In the genomic region with DNA sequence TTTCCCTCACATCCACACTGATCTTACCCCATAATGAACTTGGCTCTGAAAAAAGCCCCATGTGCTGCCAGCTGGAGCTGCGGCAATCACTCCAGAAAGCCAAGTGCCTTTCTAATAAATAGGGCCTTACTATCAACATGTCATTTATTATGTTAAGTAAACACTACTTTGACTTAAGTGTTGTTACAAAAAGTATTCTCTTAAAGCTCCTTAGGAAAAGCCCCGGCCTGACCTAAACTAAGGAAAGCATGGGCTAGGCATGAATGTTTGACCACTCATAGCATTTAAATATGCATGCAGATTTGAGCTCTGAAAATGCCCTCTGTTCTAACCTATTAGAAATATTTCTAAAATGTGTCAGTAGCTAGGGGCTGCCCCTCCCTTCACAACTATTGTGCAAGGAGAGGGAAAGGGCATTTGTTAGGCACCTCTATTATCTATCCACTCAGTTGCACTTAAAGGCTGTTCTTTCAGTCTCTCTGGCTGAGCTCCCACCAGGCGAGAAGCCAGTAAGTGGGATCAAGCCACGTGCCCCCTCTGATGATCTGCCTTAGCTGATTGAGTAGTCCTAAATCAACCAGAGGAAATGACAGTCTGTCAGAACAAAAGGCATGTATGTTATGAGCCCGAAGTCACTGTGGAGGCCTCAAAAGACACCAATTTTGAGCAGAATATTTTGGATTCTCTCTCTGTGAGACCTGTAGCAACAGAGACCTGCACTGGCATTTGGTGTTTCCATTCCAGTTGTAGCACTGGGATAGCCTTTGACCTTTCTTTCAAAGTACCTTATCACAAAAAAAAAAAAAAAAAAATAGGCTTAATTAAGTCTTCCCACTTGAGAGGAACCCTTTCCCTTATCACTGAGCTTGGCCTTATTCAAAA, we compare ENCODE assay signal across 10 cellular contexts.
A peak's percentile ranks its signal among the peaks of the same experiment; 100 is the strongest.
DNase-seq lines count a peak whose midpoint lies in the region; ATAC-seq and TF ChIP-seq lines count a peak whose summit lies in the region.
"Had no signal": no experiment of that assay in that cellular context is flagged by ENCODE, and none has a peak within 500 bp of the region (broad histone marks: within the 10 kb centered on the region; RNA-seq: fewer than 3 reads in every experiment).

No MANE protein-coding gene starts in this region.

- no peaks in the 10 kb centered on the region for H3K4me1 Mint-ChIP-seq in stimulated activated naive CD8-positive, alpha-beta T cell treated with anti-CD3 and anti-CD28 coated beads, Interleukin-15, amount 100 ng/mL, for 72 hours
- H3K4me1 Mint-ChIP-seq in osteocyte (ENCODE audit: unreplicated experiment): peaks cover 2% of the 10 kb centered on the region
- H3K4me1 Mint-ChIP-seq in activated T-cell treated with anti-CD3 and anti-CD28 coated beads, Interleukin-2, amount 50 U/mL, for 72 hours (ENCODE audit: low read depth): no peaks in the 10 kb centered on the region

- no peak overlapping the region for H2BK120ac ChIP-seq in mesenchymal stem cell (ENCODE audit: low read depth, low read length)

- H4K91ac ChIP-seq in mesenchymal stem cell (ENCODE audit: low read length): no peak overlapping the region

- H3K27me3 Mint-ChIP-seq in stimulated activated naive CD8-positive, alpha-beta T cell treated with anti-CD3 and anti-CD28 coated beads, Interleukin-15, amount 100 ng/mL, for 72 hours: no peaks in the 10 kb centered on the region
- H3K27me3 Mint-ChIP-seq in osteocyte (ENCODE audit: unreplicated experiment): no peaks in the 10 kb centered on the region
- no peaks in the 10 kb centered on the region for H3K27me3 Mint-ChIP-seq in activated T-cell treated with anti-CD3 and anti-CD28 coated beads, Interleukin-2, amount 50 U/mL, for 72 hours (ENCODE audit: low read depth)

- no peak overlapping the region for H3K23ac ChIP-seq in mesenchymal stem cell (ENCODE audit: low read length in 2 of 2)

- no peak overlapping the region for H3K4ac ChIP-seq in mesenchymal stem cell (ENCODE audit: low read depth in 1 of 2, low read length in 2 of 2)

- H2BK15ac ChIP-seq in mesenchymal stem cell (ENCODE audit: low read depth, poor library complexity, severe bottlenecking): no peak overlapping the region

- no peak overlapping the region for H2BK5ac ChIP-seq in mesenchymal stem cell (ENCODE audit: low read depth, low read length, poor library complexity, severe bottlenecking)

- no peak for ATAC-seq in stimulated activated naive CD8-positive, alpha-beta T cell treated with anti-CD3 and anti-CD28 coated beads, Interleukin-15, amount 100 ng/mL, for 72 hours
- ATAC-seq in HG02571 (IDR thresholded peaks at IDR 0.05; ENCODE audit: unreplicated experiment): no peak
- no peak for ATAC-seq in activated T-cell treated with anti-CD3 and anti-CD28 coated beads, Interleukin-2, amount 50 U/mL, for 72 hours (replicated peaks in 1 of 2)

- 36% methylated on average over 3 of the region's 5 CpGs for WGBS in mesenchymal stem cell

- H3K4me2 ChIP-seq in mesenchymal stem cell (ENCODE audit: low read length, poor library complexity, severe bottlenecking): no peak overlapping the region

- H3K27me3 ChIP-seq in brain microvascular endothelial cell (replicated peaks) (no peaks in the 10 kb centered on the region), mesenchymal stem cell (ENCODE audit: control insufficient read depth in 1 of 2, insufficient read depth in 1 of 2, low read length in 2 of 2) (no peaks in the 10 kb centered on the region)

- peaks cover 2% of the 10 kb centered on the region for H3K4me1 ChIP-seq in mesenchymal stem cell (ENCODE audit: control insufficient read depth, insufficient read depth, low read depth, low read length)

- H3K14ac ChIP-seq in mesenchymal stem cell (ENCODE audit: low read length in 2 of 2): no peak overlapping the region

- H3K4me3 ChIP-seq in brain microvascular endothelial cell (ENCODE audit: low read depth, low read length) (no peak overlapping the region), mesenchymal stem cell (ENCODE audit: insufficient read depth in 1 of 2, low read depth in 1 of 2, low read length in 2 of 2) (no peak overlapping the region)

- H3K18ac ChIP-seq in mesenchymal stem cell (ENCODE audit: low read depth in 1 of 2, low read length in 2 of 2): no peak overlapping the region

- H3K9ac ChIP-seq in mesenchymal stem cell (ENCODE audit: low read length): peak overlapping the region; percentile 14

- H3K9me3 ChIP-seq in mesenchymal stem cell (ENCODE audit: control insufficient read depth, low read length): no peaks in the 10 kb centered on the region

- no peak overlapping the region for H4K8ac ChIP-seq in mesenchymal stem cell (ENCODE audit: low read length)

- H3K36me3 ChIP-seq in brain microvascular endothelial cell (replicated peaks) (no peaks in the 10 kb centered on the region), mesenchymal stem cell (ENCODE audit: control insufficient read depth in 1 of 2, insufficient read depth in 2 of 2, low read depth in 1 of 2, low read length in 2 of 2) (peaks cover 12 to 46% of the 10 kb centered on the region in 2 experiments)

- DNase-seq in AML-193 (lab: John Stamatoyannopoulos, UW): peak; percentile 29 to 52
- DNase-seq in NCI-H1436 (lab: John Stamatoyannopoulos, UW): peak; percentile 80
- DNase-seq in brain microvascular endothelial cell: peak; percentile 12
- peak; percentile 55 for DNase-seq in mesenchymal stem cell
- no peak for DNase-seq in stimulated activated naive CD8-positive, alpha-beta T cell treated with anti-CD3 and anti-CD28 coated beads, Interleukin-15, amount 100 ng/mL, for 72 hours
- DNase-seq in osteocyte (ENCODE audit: extremely low spot score, unreplicated experiment): no peak
- DNase-seq in activated T-cell treated with anti-CD3 and anti-CD28 coated beads, Interleukin-2, amount 50 U/mL, for 72 hours: no peak
- DNase-seq: DND-41; stimulated activated CD4-positive, alpha-beta T cell treated with anti-CD3 and anti-CD28 coated beads, Interleukin-2, amount 100 ng/mL, for 48 hours had no signal

- no peak overlapping the region for H2AK5ac ChIP-seq in mesenchymal stem cell (ENCODE audit: low read length, severe bottlenecking)

- H3K79me1 ChIP-seq in mesenchymal stem cell (replicated peaks; ENCODE audit: low read length, poor library complexity, severe bottlenecking): peaks cover 6% of the 10 kb centered on the region

- H3K9me3 Mint-ChIP-seq in stimulated activated naive CD8-positive, alpha-beta T cell treated with anti-CD3 and anti-CD28 coated beads, Interleukin-15, amount 100 ng/mL, for 72 hours: no peaks in the 10 kb centered on the region
- H3K9me3 Mint-ChIP-seq in osteocyte (ENCODE audit: unreplicated experiment): no peaks in the 10 kb centered on the region
- H3K9me3 Mint-ChIP-seq in activated T-cell treated with anti-CD3 and anti-CD28 coated beads, Interleukin-2, amount 50 U/mL, for 72 hours: no peaks in the 10 kb centered on the region

- H2BK12ac ChIP-seq in mesenchymal stem cell (ENCODE audit: low read length in 2 of 2): no peak overlapping the region

- H3K4me3 Mint-ChIP-seq in stimulated activated naive CD8-positive, alpha-beta T cell treated with anti-CD3 and anti-CD28 coated beads, Interleukin-15, amount 100 ng/mL, for 72 hours: no peak overlapping the region
- no peak overlapping the region for H3K4me3 Mint-ChIP-seq in osteocyte (ENCODE audit: unreplicated experiment)
- H3K4me3 Mint-ChIP-seq in activated T-cell treated with anti-CD3 and anti-CD28 coated beads, Interleukin-2, amount 50 U/mL, for 72 hours: no peak overlapping the region

- H3K27ac ChIP-seq in brain microvascular endothelial cell: no peak overlapping the region
- no peak overlapping the region for H3K27ac ChIP-seq in mesenchymal stem cell (ENCODE audit: low read length, poor library complexity, severe bottlenecking)

- H3K36me3 Mint-ChIP-seq in osteocyte (ENCODE audit: unreplicated experiment): no peaks in the 10 kb centered on the region
- H3K36me3 Mint-ChIP-seq in activated T-cell treated with anti-CD3 and anti-CD28 coated beads, Interleukin-2, amount 50 U/mL, for 72 hours (ENCODE audit: insufficient read depth in 2 of 2): no peaks in the 10 kb centered on the region

- no peak for TF ChIP-seq CTCF in brain microvascular endothelial cell (IDR thresholded peaks at IDR 0.05; ENCODE audit: low read depth, low read length, missing control alignments)
- no peak for TF ChIP-seq CTCF in osteocyte (IDR thresholded peaks at IDR 0.05)

- no peak overlapping the region for H2AFZ ChIP-seq in mesenchymal stem cell (ENCODE audit: low read depth, low read length)

- no peak overlapping the region for H3K27ac Mint-ChIP-seq in stimulated activated naive CD8-positive, alpha-beta T cell treated with anti-CD3 and anti-CD28 coated beads, Interleukin-15, amount 100 ng/mL, for 72 hours
- H3K27ac Mint-ChIP-seq in osteocyte (ENCODE audit: unreplicated experiment): no peak overlapping the region
- H3K27ac Mint-ChIP-seq in activated T-cell treated with anti-CD3 and anti-CD28 coated beads, Interleukin-2, amount 50 U/mL, for 72 hours: no peak overlapping the region

- in situ Hi-C loops in brain microvascular endothelial cell (cut with HindIII; ENCODE audit: low pct_ligation_motif_present, low sequenced_read_pairs): no loop called here

Comparison
In these comparisons a context has a peak if more than half of its experiments do, and no peak if none do; other contexts are left out.
1. DNase-seq: peak in AML-193 (2 of 2), NCI-H1436 (single experiment), brain microvascular endothelial cell (single experiment) and mesenchymal stem cell (single experiment); none in stimulated activated naive CD8-positive, alpha-beta T cell treated with anti-CD3 and anti-CD28 coated beads, Interleukin-15, amount 100 ng/mL, for 72 hours (0 of 2), osteocyte (single experiment) and activated T-cell treated with anti-CD3 and anti-CD28 coated beads, Interleukin-2, amount 50 U/mL, for 72 hours (0 of 2).